ENCODE assay signal across 1 cellular context in the genomic region with DNA sequence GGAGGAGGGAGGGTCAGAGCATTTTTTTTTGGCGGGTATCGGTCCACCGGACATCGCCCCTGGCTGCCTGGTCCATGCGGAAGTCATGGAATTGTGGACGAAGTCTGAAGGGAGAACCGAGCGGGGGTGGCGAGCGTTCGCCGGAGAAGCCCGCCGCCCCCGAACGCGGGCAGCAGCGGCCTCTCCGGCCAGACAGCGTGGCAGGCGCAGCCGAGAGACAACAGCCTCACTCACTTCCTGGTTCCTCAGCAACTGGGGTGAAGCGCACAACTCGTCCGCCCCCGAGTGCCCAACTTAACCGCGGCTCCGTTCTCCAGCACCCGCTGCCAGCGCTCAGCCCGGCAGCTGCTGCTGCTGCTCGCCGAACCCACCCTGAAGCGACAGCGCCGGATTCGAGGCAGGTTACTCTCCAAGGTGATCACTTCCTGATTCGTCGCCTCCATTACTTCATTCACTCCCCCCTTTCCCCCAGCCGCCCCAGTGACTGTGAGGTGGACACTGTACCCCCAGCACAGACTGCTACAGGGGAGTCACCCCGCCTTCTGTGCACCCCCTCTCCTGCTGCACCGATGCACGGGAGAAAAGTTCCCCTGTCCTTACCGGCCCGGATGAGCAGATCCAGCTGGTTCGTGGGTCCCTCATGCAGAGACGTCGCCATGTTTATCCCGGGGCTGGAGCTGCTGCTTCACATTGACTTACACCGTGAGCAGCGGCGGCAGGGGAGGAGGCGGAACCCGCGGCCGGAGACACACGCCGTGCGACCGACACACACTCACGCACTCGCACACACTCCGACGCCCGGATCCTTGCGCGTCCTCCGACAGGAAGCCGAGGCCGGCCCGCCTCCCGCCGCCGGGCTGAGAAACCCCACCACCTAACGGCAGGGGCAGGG.
TF ChIP-seq lines count a peak whose summit lies in the region.

No MANE protein-coding gene starts in this region.

TF ChIP-seq in GM12878, 131 proteins besides CTCF, POLR2A, EP300 and RAD21 (continued from another document and continues in another):
- TF ChIP-seq, protein P1, sequence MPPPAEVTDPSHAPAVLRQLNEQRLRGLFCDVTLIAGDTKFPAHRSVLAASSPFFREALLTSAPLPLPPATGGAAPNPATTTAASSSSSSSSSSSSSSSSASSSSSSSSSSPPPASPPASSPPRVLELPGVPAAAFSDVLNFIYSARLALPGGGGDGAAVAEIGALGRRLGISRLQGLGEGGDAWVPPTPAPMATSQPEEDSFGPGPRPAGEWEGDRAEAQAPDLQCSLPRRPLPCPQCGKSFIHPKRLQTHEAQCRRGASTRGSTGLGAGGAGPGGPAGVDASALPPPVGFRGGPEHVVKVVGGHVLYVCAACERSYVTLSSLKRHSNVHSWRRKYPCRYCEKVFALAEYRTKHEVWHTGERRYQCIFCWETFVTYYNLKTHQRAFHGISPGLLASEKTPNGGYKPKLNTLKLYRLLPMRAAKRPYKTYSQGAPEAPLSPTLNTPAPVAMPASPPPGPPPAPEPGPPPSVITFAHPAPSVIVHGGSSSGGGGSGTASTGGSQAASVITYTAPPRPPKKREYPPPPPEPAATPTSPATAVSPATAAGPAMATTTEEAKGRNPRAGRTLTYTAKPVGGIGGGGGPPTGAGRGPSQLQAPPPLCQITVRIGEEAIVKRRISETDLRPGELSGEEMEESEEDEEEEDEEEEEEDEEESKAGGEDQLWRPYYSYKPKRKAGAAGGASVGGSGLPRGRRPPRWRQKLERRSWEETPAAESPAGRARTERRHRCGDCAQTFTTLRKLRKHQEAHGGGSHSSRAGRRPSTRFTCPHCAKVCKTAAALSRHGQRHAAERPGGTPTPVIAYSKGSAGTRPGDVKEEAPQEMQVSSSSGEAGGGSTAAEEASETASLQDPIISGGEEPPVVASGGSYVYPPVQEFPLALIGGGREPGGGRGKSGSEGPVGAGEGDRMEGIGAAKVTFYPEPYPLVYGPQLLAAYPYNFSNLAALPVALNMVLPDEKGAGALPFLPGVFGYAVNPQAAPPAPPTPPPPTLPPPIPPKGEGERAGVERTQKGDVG (CRISPR knock-in tag; IDR thresholded peaks at IDR 0.05) = no peak
- TF ChIP-seq HCFC1 (IDR thresholded peaks at IDR 0.05; ENCODE audit: low read length) (peak; percentile 46), CBX5 (IDR thresholded peaks at IDR 0.05; ENCODE audit: low read depth) (0 out of 2 replicates have a peak, but pooled peaks have one; percentile 35), RCOR1 (conservative IDR thresholded peaks at IDR 0.05; ENCODE audit: low read depth, low read length) (0 out of 2 replicates have a peak, but pooled peaks have one; percentile 2), IKZF2 (IDR thresholded peaks at IDR 0.05) (peak; percentile 9 to 64; a peak in 2 of 4 replicates), STAT1 (conservative IDR thresholded peaks at IDR 0.05) (no peak), RB1 (IDR thresholded peaks at IDR 0.05; ENCODE audit: borderline replicate concordance) (peak; percentile 64; the same call in 1 of the 2 replicates), EZH2 (IDR thresholded peaks at IDR 0.05; ENCODE audit: borderline replicate concordance, control insufficient read depth, low read depth, low read length) (no peak), RAD51 (IDR thresholded peaks at IDR 0.05) (no peak), KDM1A (IDR thresholded peaks at IDR 0.05; ENCODE audit: borderline replicate concordance) (no peak), CHD1 (IDR thresholded peaks at IDR 0.05; ENCODE audit: low read depth, low read length) (no peak), NBN (IDR thresholded peaks at IDR 0.05) (peak; percentile 63), ZNF217 (IDR thresholded peaks at IDR 0.05) (no peak), STAT3 (IDR thresholded peaks at IDR 0.05; ENCODE audit: low read depth, low read length) (no peak), ZNF384 (IDR thresholded peaks at IDR 0.05; ENCODE audit: borderline replicate concordance, low read depth, low read length) (no peak), JUND (IDR thresholded peaks at IDR 0.05; ENCODE audit: low read depth, low read length) (no peak), HDAC2 (IDR thresholded peaks at IDR 0.05) (no peak), IKZF1 (conservative IDR thresholded peaks at IDR 0.05) (peak; percentile 84), RFX5 (IDR thresholded peaks at IDR 0.05; ENCODE audit: low read depth, low read length) (no peak), MYC (IDR thresholded peaks at IDR 0.05; ENCODE audit: insufficient read depth, insufficient read length, insufficient replicate concordance, low read length, severe bottlenecking) (peak; percentile 58), ZZZ3 (IDR thresholded peaks at IDR 0.05; ENCODE audit: control insufficient read depth, insufficient read length, low read depth) (no peak), ATF7 (IDR thresholded peaks at IDR 0.05; ENCODE audit: low read depth) (peak; percentile 78), CHD2 (IDR thresholded peaks at IDR 0.05; ENCODE audit: borderline replicate concordance, low read depth, low read length) (peak; percentile 93), TARDBP (IDR thresholded peaks at IDR 0.05; ENCODE audit: borderline replicate concordance) (peak; percentile 60; the same call in 1 of the 2 replicates), SP1 (IDR thresholded peaks at IDR 0.05; ENCODE audit: low read depth, low read length) (peak; percentile 39), BCL11A (IDR thresholded peaks at IDR 0.05; ENCODE audit: low read depth, low read length) (no peak), SMC3 (IDR thresholded peaks at IDR 0.05; ENCODE audit: borderline replicate concordance, low read length) (no peak), GABPA (IDR thresholded peaks at IDR 0.05; ENCODE audit: low read depth) (peak; percentile 66), IRF4 (IDR thresholded peaks at IDR 0.05; ENCODE audit: low read depth, low read length) (no peak), MXI1 (IDR thresholded peaks at IDR 0.05; ENCODE audit: low read depth, low read length) (peak; percentile 82), HDAC6 (IDR thresholded peaks at IDR 0.05; ENCODE audit: unreplicated experiment) (no peak), MYB (IDR thresholded peaks at IDR 0.05; ENCODE audit: borderline replicate concordance, low read depth, low read length) (no peak)
- TF ChIP-seq, protein P2, sequence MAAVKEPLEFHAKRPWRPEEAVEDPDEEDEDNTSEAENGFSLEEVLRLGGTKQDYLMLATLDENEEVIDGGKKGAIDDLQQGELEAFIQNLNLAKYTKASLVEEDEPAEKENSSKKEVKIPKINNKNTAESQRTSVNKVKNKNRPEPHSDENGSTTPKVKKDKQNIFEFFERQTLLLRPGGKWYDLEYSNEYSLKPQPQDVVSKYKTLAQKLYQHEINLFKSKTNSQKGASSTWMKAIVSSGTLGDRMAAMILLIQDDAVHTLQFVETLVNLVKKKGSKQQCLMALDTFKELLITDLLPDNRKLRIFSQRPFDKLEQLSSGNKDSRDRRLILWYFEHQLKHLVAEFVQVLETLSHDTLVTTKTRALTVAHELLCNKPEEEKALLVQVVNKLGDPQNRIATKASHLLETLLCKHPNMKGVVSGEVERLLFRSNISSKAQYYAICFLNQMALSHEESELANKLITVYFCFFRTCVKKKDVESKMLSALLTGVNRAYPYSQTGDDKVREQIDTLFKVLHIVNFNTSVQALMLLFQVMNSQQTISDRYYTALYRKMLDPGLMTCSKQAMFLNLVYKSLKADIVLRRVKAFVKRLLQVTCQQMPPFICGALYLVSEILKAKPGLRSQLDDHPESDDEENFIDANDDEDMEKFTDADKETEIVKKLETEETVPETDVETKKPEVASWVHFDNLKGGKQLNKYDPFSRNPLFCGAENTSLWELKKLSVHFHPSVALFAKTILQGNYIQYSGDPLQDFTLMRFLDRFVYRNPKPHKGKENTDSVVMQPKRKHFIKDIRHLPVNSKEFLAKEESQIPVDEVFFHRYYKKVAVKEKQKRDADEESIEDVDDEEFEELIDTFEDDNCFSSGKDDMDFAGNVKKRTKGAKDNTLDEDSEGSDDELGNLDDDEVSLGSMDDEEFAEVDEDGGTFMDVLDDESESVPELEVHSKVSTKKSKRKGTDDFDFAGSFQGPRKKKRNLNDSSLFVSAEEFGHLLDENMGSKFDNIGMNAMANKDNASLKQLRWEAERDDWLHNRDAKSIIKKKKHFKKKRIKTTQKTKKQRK (IDR thresholded peaks at IDR 0.05; ENCODE audit: low read depth, low read length) = no peak
- TF ChIP-seq, protein P3, sequence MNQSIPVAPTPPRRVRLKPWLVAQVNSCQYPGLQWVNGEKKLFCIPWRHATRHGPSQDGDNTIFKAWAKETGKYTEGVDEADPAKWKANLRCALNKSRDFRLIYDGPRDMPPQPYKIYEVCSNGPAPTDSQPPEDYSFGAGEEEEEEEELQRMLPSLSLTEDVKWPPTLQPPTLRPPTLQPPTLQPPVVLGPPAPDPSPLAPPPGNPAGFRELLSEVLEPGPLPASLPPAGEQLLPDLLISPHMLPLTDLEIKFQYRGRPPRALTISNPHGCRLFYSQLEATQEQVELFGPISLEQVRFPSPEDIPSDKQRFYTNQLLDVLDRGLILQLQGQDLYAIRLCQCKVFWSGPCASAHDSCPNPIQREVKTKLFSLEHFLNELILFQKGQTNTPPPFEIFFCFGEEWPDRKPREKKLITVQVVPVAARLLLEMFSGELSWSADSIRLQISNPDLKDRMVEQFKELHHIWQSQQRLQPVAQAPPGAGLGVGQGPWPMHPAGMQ (IDR thresholded peaks at IDR 0.05; ENCODE audit: borderline replicate concordance) = peak; percentile 29; the same call in 1 of the 2 replicates
- TF ChIP-seq, protein P4, sequence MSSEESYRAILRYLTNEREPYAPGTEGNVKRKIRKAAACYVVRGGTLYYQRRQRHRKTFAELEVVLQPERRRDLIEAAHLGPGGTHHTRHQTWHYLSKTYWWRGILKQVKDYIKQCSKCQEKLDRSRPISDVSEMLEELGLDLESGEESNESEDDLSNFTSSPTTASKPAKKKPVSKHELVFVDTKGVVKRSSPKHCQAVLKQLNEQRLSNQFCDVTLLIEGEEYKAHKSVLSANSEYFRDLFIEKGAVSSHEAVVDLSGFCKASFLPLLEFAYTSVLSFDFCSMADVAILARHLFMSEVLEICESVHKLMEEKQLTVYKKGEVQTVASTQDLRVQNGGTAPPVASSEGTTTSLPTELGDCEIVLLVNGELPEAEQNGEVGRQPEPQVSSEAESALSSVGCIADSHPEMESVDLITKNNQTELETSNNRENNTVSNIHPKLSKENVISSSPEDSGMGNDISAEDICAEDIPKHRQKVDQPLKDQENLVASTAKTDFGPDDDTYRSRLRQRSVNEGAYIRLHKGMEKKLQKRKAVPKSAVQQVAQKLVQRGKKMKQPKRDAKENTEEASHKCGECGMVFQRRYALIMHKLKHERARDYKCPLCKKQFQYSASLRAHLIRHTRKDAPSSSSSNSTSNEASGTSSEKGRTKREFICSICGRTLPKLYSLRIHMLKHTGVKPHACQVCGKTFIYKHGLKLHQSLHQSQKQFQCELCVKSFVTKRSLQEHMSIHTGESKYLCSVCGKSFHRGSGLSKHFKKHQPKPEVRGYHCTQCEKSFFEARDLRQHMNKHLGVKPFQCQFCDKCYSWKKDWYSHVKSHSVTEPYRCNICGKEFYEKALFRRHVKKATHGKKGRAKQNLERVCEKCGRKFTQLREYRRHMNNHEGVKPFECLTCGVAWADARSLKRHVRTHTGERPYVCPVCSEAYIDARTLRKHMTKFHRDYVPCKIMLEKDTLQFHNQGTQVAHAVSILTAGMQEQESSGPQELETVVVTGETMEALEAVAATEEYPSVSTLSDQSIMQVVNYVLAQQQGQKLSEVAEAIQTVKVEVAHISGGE (CRISPR knock-in tag; IDR thresholded peaks at IDR 0.05) = no peak
- TF ChIP-seq, protein P5, sequence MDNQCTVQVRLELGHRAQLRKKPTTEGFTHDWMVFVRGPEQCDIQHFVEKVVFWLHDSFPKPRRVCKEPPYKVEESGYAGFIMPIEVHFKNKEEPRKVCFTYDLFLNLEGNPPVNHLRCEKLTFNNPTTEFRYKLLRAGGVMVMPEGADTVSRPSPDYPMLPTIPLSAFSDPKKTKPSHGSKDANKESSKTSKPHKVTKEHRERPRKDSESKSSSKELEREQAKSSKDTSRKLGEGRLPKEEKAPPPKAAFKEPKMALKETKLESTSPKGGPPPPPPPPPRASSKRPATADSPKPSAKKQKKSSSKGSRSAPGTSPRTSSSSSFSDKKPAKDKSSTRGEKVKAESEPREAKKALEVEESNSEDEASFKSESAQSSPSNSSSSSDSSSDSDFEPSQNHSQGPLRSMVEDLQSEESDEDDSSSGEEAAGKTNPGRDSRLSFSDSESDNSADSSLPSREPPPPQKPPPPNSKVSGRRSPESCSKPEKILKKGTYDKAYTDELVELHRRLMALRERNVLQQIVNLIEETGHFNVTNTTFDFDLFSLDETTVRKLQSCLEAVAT (IDR thresholded peaks at IDR 0.05) = peak; percentile 71
- TF ChIP-seq, protein P6, sequence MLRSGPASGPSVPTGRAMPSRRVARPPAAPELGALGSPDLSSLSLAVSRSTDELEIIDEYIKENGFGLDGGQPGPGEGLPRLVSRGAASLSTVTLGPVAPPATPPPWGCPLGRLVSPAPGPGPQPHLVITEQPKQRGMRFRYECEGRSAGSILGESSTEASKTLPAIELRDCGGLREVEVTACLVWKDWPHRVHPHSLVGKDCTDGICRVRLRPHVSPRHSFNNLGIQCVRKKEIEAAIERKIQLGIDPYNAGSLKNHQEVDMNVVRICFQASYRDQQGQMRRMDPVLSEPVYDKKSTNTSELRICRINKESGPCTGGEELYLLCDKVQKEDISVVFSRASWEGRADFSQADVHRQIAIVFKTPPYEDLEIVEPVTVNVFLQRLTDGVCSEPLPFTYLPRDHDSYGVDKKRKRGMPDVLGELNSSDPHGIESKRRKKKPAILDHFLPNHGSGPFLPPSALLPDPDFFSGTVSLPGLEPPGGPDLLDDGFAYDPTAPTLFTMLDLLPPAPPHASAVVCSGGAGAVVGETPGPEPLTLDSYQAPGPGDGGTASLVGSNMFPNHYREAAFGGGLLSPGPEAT (IDR thresholded peaks at IDR 0.05; ENCODE audit: low read depth) = 0 out of 2 replicates have a peak, but pooled peaks have one; percentile 25
- TF ChIP-seq, protein P7, sequence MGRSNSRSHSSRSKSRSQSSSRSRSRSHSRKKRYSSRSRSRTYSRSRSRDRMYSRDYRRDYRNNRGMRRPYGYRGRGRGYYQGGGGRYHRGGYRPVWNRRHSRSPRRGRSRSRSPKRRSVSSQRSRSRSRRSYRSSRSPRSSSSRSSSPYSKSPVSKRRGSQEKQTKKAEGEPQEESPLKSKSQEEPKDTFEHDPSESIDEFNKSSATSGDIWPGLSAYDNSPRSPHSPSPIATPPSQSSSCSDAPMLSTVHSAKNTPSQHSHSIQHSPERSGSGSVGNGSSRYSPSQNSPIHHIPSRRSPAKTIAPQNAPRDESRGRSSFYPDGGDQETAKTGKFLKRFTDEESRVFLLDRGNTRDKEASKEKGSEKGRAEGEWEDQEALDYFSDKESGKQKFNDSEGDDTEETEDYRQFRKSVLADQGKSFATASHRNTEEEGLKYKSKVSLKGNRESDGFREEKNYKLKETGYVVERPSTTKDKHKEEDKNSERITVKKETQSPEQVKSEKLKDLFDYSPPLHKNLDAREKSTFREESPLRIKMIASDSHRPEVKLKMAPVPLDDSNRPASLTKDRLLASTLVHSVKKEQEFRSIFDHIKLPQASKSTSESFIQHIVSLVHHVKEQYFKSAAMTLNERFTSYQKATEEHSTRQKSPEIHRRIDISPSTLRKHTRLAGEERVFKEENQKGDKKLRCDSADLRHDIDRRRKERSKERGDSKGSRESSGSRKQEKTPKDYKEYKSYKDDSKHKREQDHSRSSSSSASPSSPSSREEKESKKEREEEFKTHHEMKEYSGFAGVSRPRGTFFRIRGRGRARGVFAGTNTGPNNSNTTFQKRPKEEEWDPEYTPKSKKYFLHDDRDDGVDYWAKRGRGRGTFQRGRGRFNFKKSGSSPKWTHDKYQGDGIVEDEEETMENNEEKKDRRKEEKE (IDR thresholded peaks at IDR 0.05) = no peak
- TF ChIP-seq, protein P8, sequence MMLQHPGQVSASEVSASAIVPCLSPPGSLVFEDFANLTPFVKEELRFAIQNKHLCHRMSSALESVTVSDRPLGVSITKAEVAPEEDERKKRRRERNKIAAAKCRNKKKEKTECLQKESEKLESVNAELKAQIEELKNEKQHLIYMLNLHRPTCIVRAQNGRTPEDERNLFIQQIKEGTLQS (IDR thresholded peaks at IDR 0.05; ENCODE audit: borderline replicate concordance, extremely low read depth, low read depth, low read length) = no peak
